In genomic region chr6:52503853-52504777, GRCh38 we compare ENCODE assay signal across 9 cellular contexts.
DNase-seq lines count a peak whose midpoint lies in the region; ATAC-seq lines count a peak whose summit lies in the region.
"Had no signal": no experiment of that assay in that cellular context is flagged by ENCODE, and none has a peak within 500 bp of the region (broad histone marks: within the 10 kb centered on the region; RNA-seq: fewer than 3 reads in every experiment).

No MANE protein-coding gene starts in this region.

- H3K4me2 ChIP-seq in mesenchymal stem cell (ENCODE audit: low read length, poor library complexity, severe bottlenecking) = no peak overlapping the region

- peak overlapping the region; percentile 83 for H2AK5ac ChIP-seq in mesenchymal stem cell (ENCODE audit: low read length, severe bottlenecking)

- DNase-seq in ELR (ENCODE audit: low read depth) = peak; percentile 96
- peak; percentile 96 for DNase-seq in NCI-H446 treated with DMSO at 0.1 percent for 48 hours (lab: John Stamatoyannopoulos, UW)
- peak; percentile 88 for DNase-seq in cerebellar cortex (ENCODE audit: low spot score)
- peak; percentile 91 for DNase-seq in mesenchymal stem cell
- no peak for DNase-seq in stimulated activated CD4-positive, alpha-beta T cell treated with anti-CD3 and anti-CD28 coated beads, Interleukin-4, amount 100 ng/mL, for 1 hour
- DNase-seq in germinal center (ENCODE audit: low spot score) = no peak

- peak overlapping the region; percentile 67 for H4K8ac ChIP-seq in mesenchymal stem cell (ENCODE audit: low read length)

- H2BK5ac ChIP-seq in mesenchymal stem cell (ENCODE audit: low read depth, low read length, poor library complexity, severe bottlenecking) = peak overlapping the region; percentile 60

- peaks cover 41% of the 10 kb centered on the region for H3K79me1 ChIP-seq in mesenchymal stem cell (replicated peaks; ENCODE audit: low read length, poor library complexity, severe bottlenecking)

- peak overlapping the region in 1 of 2 experiments; percentile 68 for H2BK12ac ChIP-seq in mesenchymal stem cell (ENCODE audit: low read length in 2 of 2)

- peak overlapping the region; percentile 17 for H2BK15ac ChIP-seq in mesenchymal stem cell (ENCODE audit: low read depth, poor library complexity, severe bottlenecking)

- H3K27ac ChIP-seq in mesenchymal stem cell (ENCODE audit: low read length, poor library complexity, severe bottlenecking) = peak overlapping the region; percentile 80
- H3K27ac ChIP-seq: HL-60 had no signal

- peak overlapping the region; percentile 86 to 95 for H3K18ac ChIP-seq in mesenchymal stem cell (ENCODE audit: low read depth in 1 of 2, low read length in 2 of 2)

- H2AFZ ChIP-seq in mesenchymal stem cell (ENCODE audit: low read depth, low read length) = no peak overlapping the region

- peak overlapping the region; percentile 84 for H4K91ac ChIP-seq in mesenchymal stem cell (ENCODE audit: low read length)

- no peaks in the 10 kb centered on the region for H3K27me3 ChIP-seq in mesenchymal stem cell (ENCODE audit: control insufficient read depth in 1 of 2, insufficient read depth in 1 of 2, low read length in 2 of 2)

- H3K14ac ChIP-seq in mesenchymal stem cell (ENCODE audit: low read length in 2 of 2) = peak overlapping the region in 1 of 2 experiments; percentile 85

- WGBS in mesenchymal stem cell = 63% methylated on average over 20 of the region's 24 CpGs

- no peak overlapping the region for H3K4me3 ChIP-seq in mesenchymal stem cell (ENCODE audit: insufficient read depth in 1 of 2, low read depth in 1 of 2, low read length in 2 of 2)

- H2BK120ac ChIP-seq in mesenchymal stem cell (ENCODE audit: low read depth, low read length) = no peak overlapping the region

- ATAC-seq in HG03469 (IDR thresholded peaks at IDR 0.05; ENCODE audit: unreplicated experiment) = no peak
- no peak for ATAC-seq in GM21723 (IDR thresholded peaks at IDR 0.05; ENCODE audit: unreplicated experiment)

- no peak overlapping the region for H3K23ac ChIP-seq in mesenchymal stem cell (ENCODE audit: low read length in 2 of 2)

- H3K9ac ChIP-seq in mesenchymal stem cell (ENCODE audit: low read length) = peak overlapping the region; percentile 61

- peak overlapping the region; percentile 45 to 68 for H3K4ac ChIP-seq in mesenchymal stem cell (ENCODE audit: low read depth in 1 of 2, low read length in 2 of 2)

- no peaks in the 10 kb centered on the region for H3K9me3 ChIP-seq in mesenchymal stem cell (ENCODE audit: control insufficient read depth, low read length)

- H3K4me1 ChIP-seq in mesenchymal stem cell (ENCODE audit: control insufficient read depth, insufficient read depth, low read depth, low read length) = peaks cover 37% of the 10 kb centered on the region

- H3K36me3 ChIP-seq in mesenchymal stem cell (ENCODE audit: control insufficient read depth in 1 of 2, insufficient read depth in 2 of 2, low read depth in 1 of 2, low read length in 2 of 2) = peaks cover 87 to 96% of the 10 kb centered on the region in 2 experiments

Comparison
In these comparisons a context has a peak if more than half of its experiments do, and no peak if none do; other contexts are left out.
1. DNase-seq: peak in ELR (single experiment), NCI-H446 treated with DMSO at 0.1 percent for 48 hours (single experiment), cerebellar cortex (single experiment) and mesenchymal stem cell (single experiment); none in stimulated activated CD4-positive, alpha-beta T cell treated with anti-CD3 and anti-CD28 coated beads, Interleukin-4, amount 100 ng/mL, for 1 hour (single experiment) and germinal center (single experiment).